In genomic region chr10:70254795-70255328, GRCh38 we compare ENCODE assay signal across 19 cellular contexts. TPM values are rescaled to one million over a fixed set of nuclear protein-coding genes. Genes with fewer than 3 reads are reported as not detected.
A peak's percentile ranks its signal among the peaks of the same experiment; 100 is the strongest.
DNase-seq lines count a peak whose midpoint lies in the region; ATAC-seq and TF ChIP-seq lines count a peak whose summit lies in the region.
"Had no signal": no experiment of that assay in that cellular context is flagged by ENCODE, and none has a peak within 500 bp of the region (broad histone marks: within the 10 kb centered on the region; RNA-seq: fewer than 3 reads in every experiment).

No MANE protein-coding gene starts in this region.

- ATAC-seq in CD4-positive, CD25-positive, alpha-beta regulatory T cell (ENCODE audit: low read depth in 2 of 2), result peak; percentile 14 to 20
- no peak for ATAC-seq in effector memory CD8-positive, alpha-beta T cell (replicated peaks)
- ATAC-seq in stimulated activated effector memory CD8-positive, alpha-beta T cell treated with anti-CD3 and anti-CD28 coated beads, Interleukin-12 subunit alpha, Interleukin-12 subunit beta, amount 100 ng/mL, for 72 hours, result peak; percentile 51
- ATAC-seq in GM21825 (IDR thresholded peaks at IDR 0.05; ENCODE audit: unreplicated experiment), result no peak

- H3K27ac Mint-ChIP-seq in CD4-positive, CD25-positive, alpha-beta regulatory T cell, result no peak overlapping the region
- no peak overlapping the region for H3K27ac Mint-ChIP-seq in effector memory CD8-positive, alpha-beta T cell
- H3K27ac Mint-ChIP-seq in stimulated activated effector memory CD8-positive, alpha-beta T cell treated with anti-CD3 and anti-CD28 coated beads, Interleukin-12 subunit alpha, Interleukin-12 subunit beta, amount 100 ng/mL, for 72 hours, result no peak overlapping the region
- H3K27ac Mint-ChIP-seq: activated T-helper 1 cell treated with anti-CD3 and anti-CD28 coated beads, Interleukin-12 subunit alpha, Interleukin-12 subunit beta, Interleukin-2, Interleukin-4 antibody, amounts not matched to agents 30 ng/mL and 10 ng/mL and 1 ng/mL, durations not matched to agents 14 hours and 24 hours and 36 hours; IgD-negative memory B cell; mesothelial cell of epicardium had no signal

- no peak for TF ChIP-seq POLR2A in Peyer's patch (IDR thresholded peaks at IDR 0.05)

- no peaks in the 10 kb centered on the region for H3K36me3 Mint-ChIP-seq in CD4-positive, CD25-positive, alpha-beta regulatory T cell
- H3K36me3 Mint-ChIP-seq in effector memory CD8-positive, alpha-beta T cell (ENCODE audit: insufficient read depth), result no peaks in the 10 kb centered on the region
- H3K36me3 Mint-ChIP-seq in stimulated activated effector memory CD8-positive, alpha-beta T cell treated with anti-CD3 and anti-CD28 coated beads, Interleukin-12 subunit alpha, Interleukin-12 subunit beta, amount 100 ng/mL, for 72 hours, result no peaks in the 10 kb centered on the region

- H3K27ac ChIP-seq in CD4-positive, CD25-positive, alpha-beta regulatory T cell (ENCODE audit: insufficient read depth, low read length, poor library complexity, severe bottlenecking), result no peak overlapping the region
- no peak overlapping the region for H3K27ac ChIP-seq in Peyer's patch
- H3K27ac ChIP-seq: adrenal gland, SK-N-MC had no signal

- no peak overlapping the region for H3K4me3 ChIP-seq in CD4-positive, CD25-positive, alpha-beta regulatory T cell (ENCODE audit: low read depth, low read length)
- peak overlapping the region in 3 of 4 donors; percentile 15 to 26 (median 21) for H3K4me3 ChIP-seq in Peyer's patch
- H3K4me3 ChIP-seq: adrenal gland, SK-N-MC had no signal

- H3K27me3 Mint-ChIP-seq in CD4-positive, CD25-positive, alpha-beta regulatory T cell, result peaks cover 74% of the 10 kb centered on the region
- H3K27me3 Mint-ChIP-seq in effector memory CD8-positive, alpha-beta T cell, result peaks cover 32 to 87% of the 10 kb centered on the region in 2 donors

- peaks cover 0 to 2% (median 0%) of the 10 kb centered on the region in 7 donors for H3K9me3 Mint-ChIP-seq in CD4-positive, CD25-positive, alpha-beta regulatory T cell
- no peaks in the 10 kb centered on the region for H3K9me3 Mint-ChIP-seq in effector memory CD8-positive, alpha-beta T cell
- no peaks in the 10 kb centered on the region for H3K9me3 Mint-ChIP-seq in stimulated activated effector memory CD8-positive, alpha-beta T cell treated with anti-CD3 and anti-CD28 coated beads, Interleukin-12 subunit alpha, Interleukin-12 subunit beta, amount 100 ng/mL, for 72 hours
- H3K9me3 Mint-ChIP-seq: activated T-helper 1 cell treated with anti-CD3 and anti-CD28 coated beads, Interleukin-12 subunit alpha, Interleukin-12 subunit beta, Interleukin-2, Interleukin-4 antibody, amounts not matched to agents 30 ng/mL and 10 ng/mL and 1 ng/mL, durations not matched to agents 14 hours and 24 hours and 36 hours had no signal

- in situ Hi-C loops in G401 (cut with HindIII; ENCODE audit: low sequenced_read_pairs), result no loop called here

- no peak for TF ChIP-seq CTCF in Peyer's patch (IDR thresholded peaks at IDR 0.05)

- H3K4me1 Mint-ChIP-seq in CD4-positive, CD25-positive, alpha-beta regulatory T cell, result peaks cover 0 to 10% (median 0%) of the 10 kb centered on the region in 4 donors
- peaks cover 0 to 4% of the 10 kb centered on the region in 2 donors for H3K4me1 Mint-ChIP-seq in effector memory CD8-positive, alpha-beta T cell (ENCODE audit: low read depth in 2 of 2)
- H3K4me1 Mint-ChIP-seq in stimulated activated effector memory CD8-positive, alpha-beta T cell treated with anti-CD3 and anti-CD28 coated beads, Interleukin-12 subunit alpha, Interleukin-12 subunit beta, amount 100 ng/mL, for 72 hours, result no peaks in the 10 kb centered on the region

- no peaks in the 10 kb centered on the region for H3K9me3 ChIP-seq in CD4-positive, CD25-positive, alpha-beta regulatory T cell (ENCODE audit: control insufficient read depth in 2 of 2, low read length in 2 of 2)
- H3K9me3 ChIP-seq in Peyer's patch, result no peaks in the 10 kb centered on the region
- H3K9me3 ChIP-seq: adrenal gland had no signal

- no peaks in the 10 kb centered on the region for H3K36me3 ChIP-seq in CD4-positive, CD25-positive, alpha-beta regulatory T cell (ENCODE audit: control insufficient read depth, insufficient read depth, low read length)
- no peaks in the 10 kb centered on the region for H3K36me3 ChIP-seq in Peyer's patch
- H3K36me3 ChIP-seq: adrenal gland had no signal

- H3K4me3 Mint-ChIP-seq in CD4-positive, CD25-positive, alpha-beta regulatory T cell, result peak overlapping the region in 2 of 4 donors; percentile 48 to 69
- H3K4me3 Mint-ChIP-seq in effector memory CD8-positive, alpha-beta T cell, result peak overlapping the region; percentile 29 to 45
- H3K4me3 Mint-ChIP-seq in stimulated activated effector memory CD8-positive, alpha-beta T cell treated with anti-CD3 and anti-CD28 coated beads, Interleukin-12 subunit alpha, Interleukin-12 subunit beta, amount 100 ng/mL, for 72 hours, result peak overlapping the region; percentile 45
- H3K4me3 Mint-ChIP-seq: mesothelial cell of epicardium had no signal

- DNase-seq in CD4-positive, CD25-positive, alpha-beta regulatory T cell, result no peak
- DNase-seq in Peyer's patch (no peak), G401 (ENCODE audit: low spot score) (no peak), NCI-H1048 (lab: John Stamatoyannopoulos, UW) (no peak), NCI-H82 treated with DMSO at 0.1 percent for 48 hours (lab: John Stamatoyannopoulos, UW; ENCODE audit: unreplicated experiment) (no peak)
- no peak for DNase-seq in effector memory CD8-positive, alpha-beta T cell
- no peak for DNase-seq in stimulated activated effector memory CD8-positive, alpha-beta T cell treated with anti-CD3 and anti-CD28 coated beads, Interleukin-12 subunit alpha, Interleukin-12 subunit beta, amount 100 ng/mL, for 72 hours (ENCODE audit: low spot score in 2 of 2)
- DNase-seq: activated CD4-positive, alpha-beta T cell treated with anti-CD3 and anti-CD28 coated beads, Interleukin-2, amount 50 U/mL, for 4 hours; GDM1; kidney glomerular epithelial cell; NCI-H2029 had no signal

- peaks cover 24% of the 10 kb centered on the region for H3K27me3 ChIP-seq in CD4-positive, CD25-positive, alpha-beta regulatory T cell (ENCODE audit: control insufficient read depth, insufficient read depth, low read length)
- peaks cover 0 to 8% of the 10 kb centered on the region in 2 donors for H3K27me3 ChIP-seq in Peyer's patch

- H3K4me1 ChIP-seq in CD4-positive, CD25-positive, alpha-beta regulatory T cell (ENCODE audit: control insufficient read depth, insufficient read depth, low read length, poor library complexity, severe bottlenecking), result peaks cover 9% of the 10 kb centered on the region
- H3K4me1 ChIP-seq in Peyer's patch, result peaks cover 0 to 6% (median 0%) of the 10 kb centered on the region in 4 donors
- H3K4me1 ChIP-seq: adrenal gland had no signal

RNA-seq across cellular contexts. Expression of gene PPA1, which starts 21.6 kb away (rescaled TPM):
- 54.3 TPM for total RNA-seq in CD4-positive, CD25-positive, alpha-beta regulatory T cell
- polyA plus RNA-seq in CD4-positive, CD25-positive, alpha-beta regulatory T cell, result 100 to 1,000 TPM; 142 to 232 (median 167) TPM
- total RNA-seq in Peyer's patch, result 100 to 1,000 TPM in 3 of 4 donors, 10 to 100 TPM in 1; 67.7 to 199 (median 110) TPM
- 283 and 317 TPM in 2 replicates for total RNA-seq in G401 (2014; rRNA removed; shearing (Covaris generic))

RNA-seq across cellular contexts. Expression of gene NPFFR1, which starts 28.9 kb away (rescaled TPM):
- total RNA-seq in CD4-positive, CD25-positive, alpha-beta regulatory T cell, result not detected
- not detected for polyA plus RNA-seq in CD4-positive, CD25-positive, alpha-beta regulatory T cell
- total RNA-seq in Peyer's patch, result not detected
- total RNA-seq in G401 (2014; rRNA removed; shearing (Covaris generic)), result not detected in 2 replicates
- total RNA-seq: activated T-helper 1 cell treated with anti-CD3 and anti-CD28 coated beads, Interleukin-12 subunit alpha, Interleukin-12 subunit beta, Interleukin-2, Interleukin-4 antibody, amounts not matched to agents 30 ng/mL and 10 ng/mL and 1 ng/mL, durations not matched to agents 14 hours and 24 hours and 36 hours; fibroblast of villous mesenchyme; NCI-H460 had no signal
- polyA plus RNA-seq: IgD-negative memory B cell had no signal

Comparison
In these comparisons a context has a peak if more than half of its experiments do, and no peak if none do; other contexts are left out.
1. ATAC-seq: peak in CD4-positive, CD25-positive, alpha-beta regulatory T cell (2 of 2) and stimulated activated effector memory CD8-positive, alpha-beta T cell treated with anti-CD3 and anti-CD28 coated beads, Interleukin-12 subunit alpha, Interleukin-12 subunit beta, amount 100 ng/mL, for 72 hours (single experiment); none in effector memory CD8-positive, alpha-beta T cell (single experiment) and GM21825 (single experiment).